ENCODE assay signal across 1 cellular context in genomic region chr17:74637265-74637664, GRCh38.
TF ChIP-seq lines count a peak whose summit lies in the region.

No MANE protein-coding gene starts in this region.

TF ChIP-seq in GM12878, 131 proteins besides CTCF, POLR2A, EP300 and RAD21:
- TF ChIP-seq TCF12 (IDR thresholded peaks at IDR 0.05; ENCODE audit: low read depth, low read length) (no peak), SPI1 (IDR thresholded peaks at IDR 0.05; ENCODE audit: borderline replicate concordance, insufficient read depth, low read depth, low read length) (peak; percentile 40; the same call in 1 of the 2 replicates), ZNF687 (IDR thresholded peaks at IDR 0.05) (peak; percentile 47; the same call in 1 of the 2 replicates)
